Comparison of ENCODE assay signal across 13 cellular contexts in genomic region chr21:29091032-29091431, GRCh38. TPM values are rescaled to one million over a fixed set of nuclear protein-coding genes. Genes with fewer than 3 reads are reported as not detected.
DNase-seq lines count a peak whose midpoint lies in the region; ATAC-seq, FAIRE-seq and TF ChIP-seq lines count a peak whose summit lies in the region.
"Had no signal": no experiment of that assay in that cellular context is flagged by ENCODE, and none has a peak within 500 bp of the region (broad histone marks: within the 10 kb centered on the region; RNA-seq: fewer than 3 reads in every experiment).

No MANE protein-coding gene starts in this region.

- H3K27ac ChIP-seq in astrocyte (ENCODE audit: low read depth, low read length), result peak overlapping the region; percentile 74
- no peak overlapping the region for H3K27ac ChIP-seq in upper lobe of left lung
- H3K27ac ChIP-seq: thyroid gland had no signal

- H3K36me3 Mint-ChIP-seq in astrocyte (ENCODE audit: low read depth, unreplicated experiment), result no peaks in the 10 kb centered on the region

- H3K4me3 ChIP-seq in astrocyte (ENCODE audit: insufficient read depth, low read depth, low read length), result no peak overlapping the region
- no peak overlapping the region for H3K4me3 ChIP-seq in upper lobe of left lung
- H3K4me3 ChIP-seq: thyroid gland had no signal

- H3K4me1 Mint-ChIP-seq in astrocyte (ENCODE audit: low read depth, unreplicated experiment), result peaks cover 27% of the 10 kb centered on the region

- H3K27ac Mint-ChIP-seq in astrocyte (ENCODE audit: unreplicated experiment), result peak overlapping the region; percentile 77

- no peaks in the 10 kb centered on the region for H3K9me3 Mint-ChIP-seq in astrocyte (ENCODE audit: unreplicated experiment)
- H3K9me3 Mint-ChIP-seq: memory B cell had no signal

- H3K4me2 ChIP-seq in astrocyte (ENCODE audit: low read length), result peak overlapping the region; percentile 27

- TF ChIP-seq POLR2A in upper lobe of left lung (IDR thresholded peaks at IDR 0.05), result no peak

- ATAC-seq in upper lobe of left lung (ENCODE audit: low FRiP score in 2 of 2), result no peak
- no peak for ATAC-seq in HG03520 (IDR thresholded peaks at IDR 0.05; ENCODE audit: unreplicated experiment)

- peak overlapping the region; percentile 37 for H3K9ac ChIP-seq in astrocyte (ENCODE audit: low read length)

- H3K4me3 Mint-ChIP-seq in astrocyte (ENCODE audit: unreplicated experiment), result no peak overlapping the region
- H3K4me3 Mint-ChIP-seq: memory B cell had no signal

- TF ChIP-seq CTCF in AG09319 (IDR thresholded peaks at IDR 0.05; ENCODE audit: low read depth, low read length) (no peak), astrocyte (IDR thresholded peaks at IDR 0.05; ENCODE audit: insufficient read depth, low read depth, low read length) (no peak), GM20000 (IDR thresholded peaks at IDR 0.05; ENCODE audit: extremely low read depth, missing control alignments) (no peak), upper lobe of left lung (IDR thresholded peaks at IDR 0.05) (no peak)

- FAIRE-seq in astrocyte (lab: Jason Lieb, UNC), result peak; percentile 9

- H3K27me3 ChIP-seq in astrocyte (ENCODE audit: insufficient read depth, low read length) (no peaks in the 10 kb centered on the region), upper lobe of left lung (no peaks in the 10 kb centered on the region)
- H3K27me3 ChIP-seq: thyroid gland had no signal

- no peaks in the 10 kb centered on the region for H4K20me1 ChIP-seq in astrocyte (ENCODE audit: insufficient read depth, low read length)

- H3K9me3 ChIP-seq in astrocyte (ENCODE audit: insufficient read depth, low read depth, low read length), result no peaks in the 10 kb centered on the region
- H3K9me3 ChIP-seq in upper lobe of left lung, result no peaks in the 10 kb centered on the region
- H3K9me3 ChIP-seq: thyroid gland had no signal

- intact Hi-C loops in head of caudate nucleus (cut with DNase I), result no loop called here

- H3K4me1 ChIP-seq in astrocyte (ENCODE audit: insufficient read depth, low read length) (peaks cover 20% of the 10 kb centered on the region), upper lobe of left lung (peaks cover 0 to 6% (median 2%) of the 10 kb centered on the region in 4 donors)

- H3K36me3 ChIP-seq in astrocyte (ENCODE audit: insufficient read depth, low read length), result no peaks in the 10 kb centered on the region
- no peaks in the 10 kb centered on the region for H3K36me3 ChIP-seq in upper lobe of left lung
- H3K36me3 ChIP-seq: thyroid gland had no signal

- WGBS in upper lobe of left lung, 2 donors, result 50 to 74% methylated on average over 1 of the region's 1 CpG

- TF ChIP-seq EP300 in upper lobe of left lung (IDR thresholded peaks at IDR 0.05), result no peak

- no peaks in the 10 kb centered on the region for H3K79me2 ChIP-seq in astrocyte (ENCODE audit: insufficient read depth, low read length)

- peak; percentile 16 for DNase-seq in AG09319 (ENCODE audit: extremely low read depth, low read depth)
- peak; percentile 57 for DNase-seq in HPDE6-E6E7 (ENCODE audit: extremely low spot score)
- peak; percentile 76 for DNase-seq in astrocyte (ENCODE audit: low read depth)
- DNase-seq in kidney tubule cell (ENCODE audit: low spot score), result peak; percentile 77
- no peak for DNase-seq in head of caudate nucleus
- DNase-seq in GM20000 (ENCODE audit: low spot score), result no peak
- DNase-seq in upper lobe of left lung, result no peak
- DNase-seq: activated effector memory CD4-positive, alpha-beta T cell treated with anti-CD3 and anti-CD28 coated beads, Interleukin-2, amount 50 U/mL, for 16 hours; NCI-H510A; thyroid gland had no signal

- no peaks in the 10 kb centered on the region for H3K27me3 Mint-ChIP-seq in astrocyte (ENCODE audit: low read depth, unreplicated experiment)
- H3K27me3 Mint-ChIP-seq: memory B cell had no signal

- no peak overlapping the region for H2AFZ ChIP-seq in astrocyte (ENCODE audit: low read depth, low read length)

RNA-seq across cellular contexts. Expression of gene CCT8, which starts 17.6 kb away (rescaled TPM):
- total RNA-seq in astrocyte (187 and 198 TPM in 2 replicates), upper lobe of left lung (100 to 1,000 TPM in 3 of 6 donors, 10 to 100 TPM in 3; 39.8 to 133 (median 99.0) TPM)

RNA-seq across cellular contexts. Expression of gene MAP3K7CL, which starts 39.4 kb away (rescaled TPM):
- 67.3 and 75.2 TPM in 2 replicates for total RNA-seq in astrocyte
- total RNA-seq in upper lobe of left lung, result 1 to 10 TPM; 3.5 to 9.4 (median 5.9) TPM
- total RNA-seq: SK-MEL-5 had no signal

Comparison
In these comparisons a context has a peak if more than half of its experiments do, and no peak if none do; other contexts are left out.
1. DNase-seq: peak in AG09319 (single experiment), HPDE6-E6E7 (single experiment), astrocyte (single experiment) and kidney tubule cell (single experiment); none in head of caudate nucleus (0 of 42), GM20000 (single experiment) and upper lobe of left lung (0 of 2).